ENCODE assay signal across 1 cellular context in the genomic region with DNA sequence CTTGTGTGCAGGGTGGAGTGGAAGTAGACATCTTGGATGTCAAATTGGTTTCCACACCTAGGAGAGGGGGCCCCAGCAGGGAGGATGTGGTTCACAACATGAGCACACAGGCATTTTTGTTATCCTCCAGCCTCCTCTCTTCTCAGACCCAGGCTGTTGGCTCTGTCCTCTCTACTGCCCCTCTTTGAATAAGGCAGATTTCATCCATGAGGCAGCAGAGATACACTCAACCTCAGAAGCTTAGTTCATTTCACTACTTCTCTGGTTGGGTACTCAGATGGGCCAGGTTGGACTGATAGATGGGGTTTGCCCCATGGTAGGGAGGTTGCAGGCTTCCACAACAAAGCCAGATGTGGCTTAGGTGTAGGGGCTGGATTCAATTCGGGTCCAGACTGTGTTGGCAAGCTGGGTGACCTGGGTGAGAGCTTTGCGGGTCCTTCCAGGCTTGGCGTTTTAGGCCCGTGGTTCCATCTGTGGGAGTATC.
TF ChIP-seq lines count a peak whose summit lies in the region.

No MANE protein-coding gene starts in this region.

TF ChIP-seq in IMR-90, 13 proteins besides CTCF, POLR2A, EP300 and RAD21:
- TF ChIP-seq SMC3 (IDR thresholded peaks at IDR 0.05; ENCODE audit: low read depth, low read length) (no peak), NFE2L2 (IDR thresholded peaks at IDR 0.05; ENCODE audit: low read depth, low read length) (no peak), MAZ (IDR thresholded peaks at IDR 0.05; ENCODE audit: borderline replicate concordance, low read depth, low read length) (no peak), BHLHE40 (IDR thresholded peaks at IDR 0.05; ENCODE audit: low read depth, low read length) (no peak), CHD1 (IDR thresholded peaks at IDR 0.05; ENCODE audit: low read depth, low read length) (no peak), RCOR1 (IDR thresholded peaks at IDR 0.05; ENCODE audit: insufficient replicate concordance, low read length) (no peak), RFX5 (IDR thresholded peaks at IDR 0.05; ENCODE audit: low read depth, low read length) (no peak), MAFK (IDR thresholded peaks at IDR 0.05; ENCODE audit: low read depth, low read length) (no peak), CEBPB (IDR thresholded peaks at IDR 0.05; ENCODE audit: low read depth, low read length) (no peak), FOS (IDR thresholded peaks at IDR 0.05; ENCODE audit: low read depth, low read length) (no peak), MXI1 (IDR thresholded peaks at IDR 0.05; ENCODE audit: borderline replicate concordance, low read depth, low read length) (no peak)
- TF ChIP-seq, protein P1, sequence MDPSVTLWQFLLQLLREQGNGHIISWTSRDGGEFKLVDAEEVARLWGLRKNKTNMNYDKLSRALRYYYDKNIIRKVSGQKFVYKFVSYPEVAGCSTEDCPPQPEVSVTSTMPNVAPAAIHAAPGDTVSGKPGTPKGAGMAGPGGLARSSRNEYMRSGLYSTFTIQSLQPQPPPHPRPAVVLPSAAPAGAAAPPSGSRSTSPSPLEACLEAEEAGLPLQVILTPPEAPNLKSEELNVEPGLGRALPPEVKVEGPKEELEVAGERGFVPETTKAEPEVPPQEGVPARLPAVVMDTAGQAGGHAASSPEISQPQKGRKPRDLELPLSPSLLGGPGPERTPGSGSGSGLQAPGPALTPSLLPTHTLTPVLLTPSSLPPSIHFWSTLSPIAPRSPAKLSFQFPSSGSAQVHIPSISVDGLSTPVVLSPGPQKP (IDR thresholded peaks at IDR 0.05; ENCODE audit: borderline replicate concordance, low read depth, low read length): no peak
- TF ChIP-seq, protein P2, sequence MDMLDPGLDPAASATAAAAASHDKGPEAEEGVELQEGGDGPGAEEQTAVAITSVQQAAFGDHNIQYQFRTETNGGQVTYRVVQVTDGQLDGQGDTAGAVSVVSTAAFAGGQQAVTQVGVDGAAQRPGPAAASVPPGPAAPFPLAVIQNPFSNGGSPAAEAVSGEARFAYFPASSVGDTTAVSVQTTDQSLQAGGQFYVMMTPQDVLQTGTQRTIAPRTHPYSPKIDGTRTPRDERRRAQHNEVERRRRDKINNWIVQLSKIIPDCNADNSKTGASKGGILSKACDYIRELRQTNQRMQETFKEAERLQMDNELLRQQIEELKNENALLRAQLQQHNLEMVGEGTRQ (IDR thresholded peaks at IDR 0.05; ENCODE audit: low read depth, low read length): no peak
TF ChIP-seq in IMR-90: peak in this region for 0.
